24 cellular contexts compared by ENCODE assay signal in the genomic region with DNA sequence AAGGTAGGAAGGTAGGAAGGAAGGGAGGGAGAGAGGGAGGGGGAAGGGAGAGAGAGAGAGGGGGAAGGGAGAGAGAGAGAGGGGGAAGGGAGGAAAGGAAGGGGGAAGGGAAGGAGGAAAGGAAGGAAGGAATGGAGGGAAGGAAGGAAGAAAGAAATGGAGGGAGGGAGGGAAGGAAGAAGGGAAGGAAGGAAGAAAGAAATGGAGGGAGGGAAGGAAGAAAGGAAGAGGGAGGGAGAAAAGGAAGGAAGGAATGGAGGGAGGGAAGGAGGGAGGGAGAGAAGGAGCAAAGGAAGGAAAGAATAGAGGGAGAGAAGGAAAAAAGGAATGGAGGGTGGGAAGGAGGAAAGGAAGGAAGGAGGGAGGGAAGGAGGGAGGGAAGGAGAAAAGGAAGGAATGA.
DNase-seq lines count a peak whose midpoint lies in the region; ATAC-seq, FAIRE-seq and TF ChIP-seq lines count a peak whose summit lies in the region.
"Had no signal": no experiment of that assay in that cellular context is flagged by ENCODE, and none has a peak within 500 bp of the region (broad histone marks: within the 10 kb centered on the region; RNA-seq: fewer than 3 reads in every experiment).

No MANE protein-coding gene starts in this region.

- no peak overlapping the region for H2AFZ ChIP-seq in HepG2 (ENCODE audit: low read length)
- H2AFZ ChIP-seq in K562 (ENCODE audit: low read depth, low read length) = no peak overlapping the region

- H3K4me1 ChIP-seq in HepG2 (ENCODE audit: insufficient read depth, low read length) (no peaks in the 10 kb centered on the region), right lobe of liver (no peaks in the 10 kb centered on the region), K562 (replicated peaks in 1 of 2; ENCODE audit: control insufficient read depth in 2 of 2, insufficient read depth in 2 of 2, low read length in 2 of 2) (no peaks in the 10 kb centered on the region)
- no peaks in the 10 kb centered on the region for H3K4me1 ChIP-seq in CD4-positive, alpha-beta memory T cell (ENCODE audit: insufficient read depth, low read length)
- H3K4me1 ChIP-seq: A549; BLaER1 treated with 17β-estradiol and CSF1 and Interleukin-3, amounts not matched to agents 10 nM and 100 nM had no signal

- H3K27me3 ChIP-seq in HepG2 (ENCODE audit: control insufficient read depth in 1 of 2, insufficient read depth in 2 of 2, low read length in 2 of 2) = no peaks in the 10 kb centered on the region
- no peaks in the 10 kb centered on the region for H3K27me3 ChIP-seq in right lobe of liver
- H3K27me3 ChIP-seq in K562 (ENCODE audit: control insufficient read depth in 2 of 2, insufficient read depth in 2 of 2, low read length in 2 of 2) = no peaks in the 10 kb centered on the region
- H3K27me3 ChIP-seq in CD4-positive, alpha-beta memory T cell (ENCODE audit: insufficient read depth, low read length) = no peaks in the 10 kb centered on the region
- H3K27me3 ChIP-seq: BLaER1 treated with 17β-estradiol and CSF1 and Interleukin-3, amounts not matched to agents 10 nM and 100 nM had no signal

- H3K27ac Mint-ChIP-seq in CD4-positive, alpha-beta memory T cell = no peak overlapping the region
- H3K27ac Mint-ChIP-seq: B cell; CD4-positive, alpha-beta T cell; CD8-positive, alpha-beta memory T cell had no signal

- BruUV-seq in HepG2 (replicated peaks; lab: Mats Ljungman, UMichigan) (no TSS peak), K562 (replicated peaks; lab: Mats Ljungman, UMichigan) (no TSS peak)

- peaks cover 4 to 5% of the 10 kb centered on the region in 2 donors for H3K27me3 Mint-ChIP-seq in CD4-positive, alpha-beta memory T cell
- H3K27me3 Mint-ChIP-seq: B cell; CD4-positive, alpha-beta T cell had no signal

- intact Hi-C loops in HepG2 (cut with micrococcal nuclease; ENCODE audit: unreplicated experiment) = no loop called here
- intact Hi-C loops in right lobe of liver (cut with DNase I) = no loop called here
- intact Hi-C loops in K562 (cut with micrococcal nuclease) = no loop called here
- intact Hi-C loops in CD4-positive, alpha-beta memory T cell (cut with micrococcal nuclease) = no loop called here

- TF ChIP-seq CTCF in HepG2 (CRISPR knock-in tag; IDR thresholded peaks at IDR 0.05) = no peak
- TF ChIP-seq CTCF in right lobe of liver (IDR thresholded peaks at IDR 0.05) = no peak
- TF ChIP-seq CTCF in K562 (IDR thresholded peaks at IDR 0.05 in 2 of 3, conservative IDR thresholded peaks at IDR 0.05 in 1 of 3; ENCODE audit: insufficient read depth in 2 of 3, low read depth in 1 of 3, low read length in 3 of 3) = no peak

- H3K4me3 ChIP-seq in HepG2 (replicated peaks in 1 of 3; ENCODE audit: insufficient read depth in 1 of 3, low read depth in 2 of 3, low read length in 3 of 3) = no peak overlapping the region
- no peak overlapping the region for H3K4me3 ChIP-seq in right lobe of liver
- no peak overlapping the region for H3K4me3 ChIP-seq in K562
- H3K4me3 ChIP-seq in CD4-positive, alpha-beta memory T cell (ENCODE audit: low read length in 2 of 2) = no peak overlapping the region
- H3K4me3 ChIP-seq: A549; BLaER1 treated with 17β-estradiol and CSF1 and Interleukin-3, amounts not matched to agents 10 nM and 100 nM; GM12878 had no signal

- FAIRE-seq in HepG2 (lab: Jason Lieb, UNC) = no peak
- no peak for FAIRE-seq in K562 (lab: Jason Lieb, UNC)
- FAIRE-seq: A549, GM12878, GM12892, GM18507 had no signal

- H3K36me3 Mint-ChIP-seq in CD4-positive, alpha-beta memory T cell = no peaks in the 10 kb centered on the region
- H3K36me3 Mint-ChIP-seq: CD8-positive, alpha-beta memory T cell had no signal

- H3K79me2 ChIP-seq in HepG2 (ENCODE audit: insufficient read depth, low read length) = no peaks in the 10 kb centered on the region
- H3K79me2 ChIP-seq in K562 (ENCODE audit: control insufficient read depth, insufficient read depth, low read length) = no peaks in the 10 kb centered on the region

- no peaks in the 10 kb centered on the region for H3K4me1 Mint-ChIP-seq in CD4-positive, alpha-beta memory T cell
- H3K4me1 Mint-ChIP-seq: B cell; CD8-positive, alpha-beta memory T cell had no signal

- H3K9me1 ChIP-seq in K562 (ENCODE audit: control insufficient read depth, insufficient read depth, low read length) = no peaks in the 10 kb centered on the region

- H4K20me1 ChIP-seq in HepG2 (ENCODE audit: insufficient read depth, low read length) = no peaks in the 10 kb centered on the region
- H4K20me1 ChIP-seq in K562 (replicated peaks; ENCODE audit: control insufficient read depth, insufficient read depth, low read length) = no peaks in the 10 kb centered on the region
- H4K20me1 ChIP-seq: BLaER1 treated with 17β-estradiol and CSF1 and Interleukin-3, amounts not matched to agents 10 nM and 100 nM had no signal

- TF ChIP-seq POLR2A in HepG2 (IDR thresholded peaks at IDR 0.05; ENCODE audit: insufficient read depth in 1 of 2, low read depth in 2 of 2, low read length in 2 of 2) = no peak
- TF ChIP-seq POLR2A in right lobe of liver (IDR thresholded peaks at IDR 0.05) = no peak
- no peak for TF ChIP-seq POLR2A in K562 (conservative IDR thresholded peaks at IDR 0.05)

- H3K9me3 ChIP-seq in HepG2 (ENCODE audit: low read length) = peaks cover 16% of the 10 kb centered on the region
- H3K9me3 ChIP-seq in right lobe of liver = no peaks in the 10 kb centered on the region
- no peaks in the 10 kb centered on the region for H3K9me3 ChIP-seq in K562 (replicated peaks; ENCODE audit: control insufficient read depth, insufficient read depth, low read depth, low read length)
- no peaks in the 10 kb centered on the region for H3K9me3 ChIP-seq in CD4-positive, alpha-beta memory T cell (ENCODE audit: control insufficient read depth in 1 of 2, low read length in 2 of 2)

- no peak for TF ChIP-seq EP300 in HepG2 (IDR thresholded peaks at IDR 0.05; ENCODE audit: low read depth in 2 of 2, low read length in 2 of 2)
- TF ChIP-seq EP300 in HepG2 (CRISPR knock-in tag; IDR thresholded peaks at IDR 0.05; ENCODE audit: borderline replicate concordance) = no peak
- TF ChIP-seq EP300 in K562 (IDR thresholded peaks at IDR 0.05; ENCODE audit: low read length) = no peak

- H3K27ac ChIP-seq in HepG2 (ENCODE audit: extremely low read length, insufficient read depth, low read length) = no peak overlapping the region
- no peak overlapping the region for H3K27ac ChIP-seq in right lobe of liver
- H3K27ac ChIP-seq in K562 (ENCODE audit: extremely low read depth, low read depth, low read length) = no peak overlapping the region
- no peak overlapping the region for H3K27ac ChIP-seq in CD4-positive, alpha-beta memory T cell (ENCODE audit: low read depth, low read length)
- H3K27ac ChIP-seq: 22Rv1; A549; BLaER1 treated with 17β-estradiol and CSF1 and Interleukin-3, amounts not matched to agents 10 nM and 100 nM; C4-2B had no signal

- no peak overlapping the region for H3K4me2 ChIP-seq in HepG2 (ENCODE audit: low read depth, low read length)
- H3K4me2 ChIP-seq in K562 (ENCODE audit: insufficient read depth, low read length) = no peak overlapping the region
- H3K4me2 ChIP-seq: A549; BLaER1 treated with 17β-estradiol and CSF1 and Interleukin-3, amounts not matched to agents 10 nM and 100 nM had no signal

- ATAC-seq in HepG2 = no peak
- ATAC-seq in right lobe of liver = no peak
- ATAC-seq in K562 = no peak
- ATAC-seq: A549, GM12878 had no signal

- DNase-seq in HepG2 (ENCODE audit: low spot score) (no peak), right lobe of liver (no peak), K562 (ENCODE audit: extremely low read depth in 1 of 4, low spot score in 3 of 4) (no peak), NCI-H748 treated with DMSO at 0.1 percent for 48 hours (lab: John Stamatoyannopoulos, UW) (no peak)
- no peak for DNase-seq in CD4-positive, alpha-beta memory T cell
- DNase-seq: AML-193; CD4-positive, alpha-beta T cell; CD8-positive, alpha-beta memory T cell; COR-L47; DMS 273 treated with DMSO at 0.1 percent for 48 hours; DMS153; DMS53; DMS79; DND-41; EL; GDM1 had no signal

- H3K9me3 Mint-ChIP-seq in CD4-positive, alpha-beta memory T cell = peaks cover 0 to 9% (median 3%) of the 10 kb centered on the region in 8 donors
- H3K9me3 Mint-ChIP-seq: CD4-positive, alpha-beta T cell had no signal

- no peak for TF ChIP-seq RAD21 in HepG2 (CRISPR knock-in tag; IDR thresholded peaks at IDR 0.05)
- no peak for TF ChIP-seq RAD21 in K562 (CRISPR knock-in tag; conservative IDR thresholded peaks at IDR 0.05 in 1 of 2, IDR thresholded peaks at IDR 0.05 in 1 of 2)

- no peak overlapping the region for H3K4me3 Mint-ChIP-seq in CD4-positive, alpha-beta memory T cell
- H3K4me3 Mint-ChIP-seq: B cell; CD4-positive, alpha-beta T cell; CD8-positive, alpha-beta memory T cell had no signal

- CTCF ChIA-PET in HepG2 (lab: Yijun Ruan, JAX; ENCODE audit: low intra/inter-chr PET ratio, low total read pairs) (no interaction called here), K562 (lab: Yijun Ruan, JAX; ENCODE audit: low intra/inter-chr PET ratio) (no interaction called here)
- CTCF ChIA-PET in CD4-positive, alpha-beta memory T cell (lab: Charles Lee; ENCODE audit: partially characterized antibody) = no interaction called here

- H3K36me3 ChIP-seq in HepG2 (replicated peaks in 1 of 2; ENCODE audit: control insufficient read depth in 1 of 2, insufficient read depth in 2 of 2, low read length in 2 of 2) (no peaks in the 10 kb centered on the region), right lobe of liver (no peaks in the 10 kb centered on the region), K562 (ENCODE audit: control insufficient read depth, insufficient read depth, low read length) (no peaks in the 10 kb centered on the region)
- H3K36me3 ChIP-seq in CD4-positive, alpha-beta memory T cell (ENCODE audit: insufficient read depth, low read length) = no peaks in the 10 kb centered on the region
- H3K36me3 ChIP-seq: BLaER1 treated with 17β-estradiol and CSF1 and Interleukin-3, amounts not matched to agents 10 nM and 100 nM had no signal

- in situ Hi-C loops in HepG2 (cut with HindIII; ENCODE audit: extremely low pct_ligation_motif_present, low pct_unique_long_range_greater_than_20kb) = no loop called here
- in situ Hi-C loops in K562 (cut with MboI) = no loop called here

- POLR2A ChIA-PET in HepG2 (lab: Yijun Ruan, JAX) = no interaction called here
- POLR2A ChIA-PET in K562 (lab: Yijun Ruan, JAX) = no interaction called here
- POLR2A ChIA-PET in CD4-positive, alpha-beta memory T cell (lab: Charles Lee; ENCODE audit: partially characterized antibody) = no interaction called here

- H3K9ac ChIP-seq in HepG2 (ENCODE audit: insufficient read depth, low read depth, low read length) (no peak overlapping the region), K562 (ENCODE audit: insufficient read depth in 1 of 2, low read depth in 2 of 2, low read length in 2 of 2) (no peak overlapping the region)
- H3K9ac ChIP-seq: BLaER1 treated with 17β-estradiol and CSF1 and Interleukin-3, amounts not matched to agents 10 nM and 100 nM had no signal

TF ChIP-seq in HepG2, 621 proteins besides CTCF, POLR2A, EP300 and RAD21 (continues in another document):
- TF ChIP-seq PCBP2 (optimal IDR thresholded peaks at IDR 0.05; ENCODE audit: low read depth, low read length, poor library complexity, severe bottlenecking) = peak; percentile 79
- no peak for TF ChIP-seq ZNF224 (CRISPR knock-in tag; IDR thresholded peaks at IDR 0.05)

TF ChIP-seq in K562, 482 proteins besides CTCF, POLR2A, EP300 and RAD21 (continues in another document):
- peak; percentile 60 for TF ChIP-seq PCBP2 (IDR thresholded peaks at IDR 0.05; ENCODE audit: low read depth, low read length, poor library complexity, severe bottlenecking)

Comparison
In these comparisons a context has a peak if more than half of its experiments do, and no peak if none do; other contexts are left out.
1. Of the 241 proteins assayed by ChIP-seq in both HepG2 and K562: peak only in HepG2: HNRNPK and PCBP1; only in K562: none; in both: PCBP2; in neither: 238.